Comparison of ENCODE assay signal across 13 cellular contexts in genomic region chr10:79158402-79159097, GRCh38.
DNase-seq lines count a peak whose midpoint lies in the region; ATAC-seq and TF ChIP-seq lines count a peak whose summit lies in the region.
"Had no signal": no experiment of that assay in that cellular context is flagged by ENCODE, and none has a peak within 500 bp of the region (broad histone marks: within the 10 kb centered on the region; RNA-seq: fewer than 3 reads in every experiment).

No MANE protein-coding gene starts in this region.

- H3K36me3 ChIP-seq in BLaER1: peaks cover 89% of the 10 kb centered on the region
- H3K36me3 ChIP-seq in iPS-18a (ENCODE audit: control insufficient read depth, low read depth, low read length): no peaks in the 10 kb centered on the region

- H3K27ac ChIP-seq in BLaER1 (peak overlapping the region; percentile 62), VCaP (peak overlapping the region; percentile 65), iPS-18a (ENCODE audit: low read length) (peak overlapping the region; percentile 47)
- H3K27ac ChIP-seq: SK-N-MC had no signal

- H3K9me3 ChIP-seq in BLaER1 (no peaks in the 10 kb centered on the region), iPS-18a (ENCODE audit: control insufficient read depth, low read depth, low read length) (no peaks in the 10 kb centered on the region)
- H3K9me3 ChIP-seq: mucosa of descending colon had no signal

- H3K4me3 ChIP-seq in BLaER1 (no peak overlapping the region), iPS-18a (ENCODE audit: low read length) (no peak overlapping the region)
- H3K4me3 ChIP-seq: mucosa of descending colon, SK-N-MC had no signal

- H3K4me2 ChIP-seq in BLaER1: peak overlapping the region; percentile 50

- H3K27me3 ChIP-seq in BLaER1 (no peaks in the 10 kb centered on the region), iPS-18a (ENCODE audit: control insufficient read depth, insufficient read depth, low read length) (no peaks in the 10 kb centered on the region)

- TF ChIP-seq CTCF in VCaP (conservative IDR thresholded peaks at IDR 0.05): no peak

- ATAC-seq in GM21360 (IDR thresholded peaks at IDR 0.05; ENCODE audit: unreplicated experiment): no peak

- intact Hi-C loops in posterior cingulate gyrus (cut with DNase I): no loop called here

- peaks cover 99% of the 10 kb centered on the region for H4K20me1 ChIP-seq in BLaER1

- H3K9ac ChIP-seq in BLaER1 (peak overlapping the region; percentile 48; the same call in 1 of the 2 replicates), iPS-18a (ENCODE audit: low read length) (peak overlapping the region; percentile 37)

- DNase-seq in retina (peak; percentile 65), NCI-H146 treated with DMSO at 0.1 percent for 48 hours (lab: John Stamatoyannopoulos, UW; ENCODE audit: unreplicated experiment) (no peak), foreskin melanocyte (no peak), posterior cingulate gyrus (no peak)
- DNase-seq: activated CD4-positive, alpha-beta T cell treated with anti-CD3 and anti-CD28 coated beads, Interleukin-2, amount 50 U/mL, for 4 hours; activated naive CD8-positive, alpha-beta T cell treated with anti-CD3 and anti-CD28 coated beads, Interleukin-2, amount 10 ng/mL, durations not matched to agents 7 days and 5 days; mucosa of descending colon; NCI-H2171 treated with DMSO at 0.1 percent for 48 hours had no signal

- H3K4me1 ChIP-seq in BLaER1: peaks cover 98% of the 10 kb centered on the region
- peaks cover 34% of the 10 kb centered on the region for H3K4me1 ChIP-seq in iPS-18a (ENCODE audit: control insufficient read depth, low read depth, low read length)
